ENCODE assay signal across 9 cellular contexts in the genomic region with DNA sequence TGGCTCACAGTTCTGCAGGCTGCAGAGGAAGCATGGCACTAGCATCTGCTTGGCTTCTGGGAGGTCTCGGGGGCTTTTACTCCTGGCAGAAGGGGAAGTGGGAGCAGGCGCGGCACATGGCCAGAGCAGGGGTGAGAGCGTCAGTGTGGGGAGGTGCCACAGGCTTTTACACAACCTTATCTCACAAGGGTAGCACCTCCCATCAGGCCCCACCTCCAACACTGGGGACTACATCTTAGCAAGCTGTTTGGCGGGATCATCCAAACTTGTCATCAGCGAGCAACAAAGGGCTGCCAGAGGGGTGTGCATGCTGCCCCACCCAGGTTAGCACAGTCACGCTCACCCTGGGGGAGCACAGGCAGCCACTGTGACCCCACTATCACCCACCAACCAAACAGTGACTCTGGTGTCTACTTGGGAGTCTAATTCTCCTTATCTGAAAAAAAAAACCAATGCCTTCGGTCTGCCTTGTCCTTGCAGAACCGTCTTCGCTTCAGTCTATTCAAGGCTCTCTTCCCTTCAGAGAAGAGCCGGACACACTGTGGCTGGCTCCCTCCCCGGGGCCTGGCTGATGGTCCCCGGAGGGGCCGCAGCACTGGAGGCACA. TPM values are rescaled to one million over a fixed set of nuclear protein-coding genes. Genes with fewer than 3 reads are reported as not detected.
DNase-seq lines count a peak whose midpoint lies in the region; ATAC-seq and TF ChIP-seq lines count a peak whose summit lies in the region.
"Had no signal": no experiment of that assay in that cellular context is flagged by ENCODE, and none has a peak within 500 bp of the region (broad histone marks: within the 10 kb centered on the region; RNA-seq: fewer than 3 reads in every experiment).

No MANE protein-coding gene starts in this region.

- peak overlapping the region; percentile 77 for H3K27ac ChIP-seq in CD8-positive, alpha-beta memory T cell (ENCODE audit: low read depth, low read length)
- H3K27ac ChIP-seq: KMS-11 had no signal

- POLR2A ChIA-PET in CD8-positive, alpha-beta memory T cell (lab: Charles Lee) = no interaction called here

- H3K4me3 ChIP-seq in CD8-positive, alpha-beta memory T cell (ENCODE audit: low read length) = no peak overlapping the region

- H3K27ac Mint-ChIP-seq in CD8-positive, alpha-beta memory T cell = peak overlapping the region in 1 of 8 donors; percentile 14
- peak overlapping the region; percentile 7 to 58 for H3K27ac Mint-ChIP-seq in natural killer cell treated with Interleukin-12 subunit alpha and Interleukin-12 subunit beta and Interleukin-15 and Interleukin-18, amount 100 ng/mL, for 72 hours

- H3K4me3 Mint-ChIP-seq in CD8-positive, alpha-beta memory T cell = peak overlapping the region in 1 of 7 donors; percentile 32
- H3K4me3 Mint-ChIP-seq in natural killer cell treated with Interleukin-12 subunit alpha and Interleukin-12 subunit beta and Interleukin-15 and Interleukin-18, amount 100 ng/mL, for 72 hours = no peak overlapping the region

- peaks cover 3 to 49% (median 16%) of the 10 kb centered on the region in 3 donors for H3K36me3 Mint-ChIP-seq in CD8-positive, alpha-beta memory T cell
- peaks cover 6% of the 10 kb centered on the region for H3K36me3 Mint-ChIP-seq in natural killer cell treated with Interleukin-12 subunit alpha and Interleukin-12 subunit beta and Interleukin-15 and Interleukin-18, amount 100 ng/mL, for 72 hours

- peaks cover 28 to 31% (median 28%) of the 10 kb centered on the region in 3 donors for H3K4me1 Mint-ChIP-seq in CD8-positive, alpha-beta memory T cell
- peaks cover 44 to 57% of the 10 kb centered on the region in 2 donors for H3K4me1 Mint-ChIP-seq in natural killer cell treated with Interleukin-12 subunit alpha and Interleukin-12 subunit beta and Interleukin-15 and Interleukin-18, amount 100 ng/mL, for 72 hours (ENCODE audit: low read depth in 2 of 2)

- CTCF ChIA-PET in CD8-positive, alpha-beta memory T cell (lab: Charles Lee) = no interaction called here

- H3K4me1 ChIP-seq in CD8-positive, alpha-beta memory T cell (ENCODE audit: insufficient read depth, low read length) = peaks cover 9% of the 10 kb centered on the region

- TF ChIP-seq POLR2A in erythroblast (IDR thresholded peaks at IDR 0.05; ENCODE audit: low read length) = no peak

- no peaks in the 10 kb centered on the region for H3K9me3 Mint-ChIP-seq in CD8-positive, alpha-beta memory T cell
- no peaks in the 10 kb centered on the region for H3K9me3 Mint-ChIP-seq in natural killer cell treated with Interleukin-12 subunit alpha and Interleukin-12 subunit beta and Interleukin-15 and Interleukin-18, amount 100 ng/mL, for 72 hours

- ATAC-seq in natural killer cell treated with Interleukin-12 subunit alpha and Interleukin-12 subunit beta and Interleukin-15 and Interleukin-18, amount 100 ng/mL, for 72 hours = peak in 1 of 2 donors; percentile 65
- ATAC-seq in HG02798 (IDR thresholded peaks at IDR 0.05; ENCODE audit: poor library complexity, unreplicated experiment) = no peak
- ATAC-seq in GM19455 (IDR thresholded peaks at IDR 0.05; ENCODE audit: unreplicated experiment) = no peak
- ATAC-seq in GM18502 (IDR thresholded peaks at IDR 0.05; ENCODE audit: poor library complexity, unreplicated experiment) = no peak

- no peak for DNase-seq in CD8-positive, alpha-beta memory T cell
- DNase-seq in NOMO-1 (lab: John Stamatoyannopoulos, UW; ENCODE audit: unreplicated experiment in 2 of 2) (peak; percentile 65 to 67), erythroblast (lab: John Stamatoyannopoulos, UW) (peak; percentile 90 to 92), NCI-H1417 (lab: John Stamatoyannopoulos, UW) (no peak)
- no peak for DNase-seq in natural killer cell treated with Interleukin-12 subunit alpha and Interleukin-12 subunit beta and Interleukin-15 and Interleukin-18, amount 100 ng/mL, for 72 hours (ENCODE audit: low spot score)

- no peaks in the 10 kb centered on the region for H3K27me3 Mint-ChIP-seq in CD8-positive, alpha-beta memory T cell
- no peaks in the 10 kb centered on the region for H3K27me3 Mint-ChIP-seq in natural killer cell treated with Interleukin-12 subunit alpha and Interleukin-12 subunit beta and Interleukin-15 and Interleukin-18, amount 100 ng/mL, for 72 hours

- no peaks in the 10 kb centered on the region for H3K27me3 ChIP-seq in CD8-positive, alpha-beta memory T cell (ENCODE audit: insufficient read depth, low read length, poor library complexity, severe bottlenecking)

- H3K9me3 ChIP-seq in CD8-positive, alpha-beta memory T cell (ENCODE audit: low read length) = no peaks in the 10 kb centered on the region

- H3K36me3 ChIP-seq in CD8-positive, alpha-beta memory T cell (ENCODE audit: insufficient read depth, low read length) = no peaks in the 10 kb centered on the region

RNA-seq across cellular contexts. Expression of a gene that starts 19.0 kb away (rescaled TPM):
- total RNA-seq in CD8-positive, alpha-beta memory T cell = 1 to 10 TPM; 2.4 to 2.6 TPM
- polyA plus RNA-seq in CD8-positive, alpha-beta memory T cell = 27.0 TPM
- 10 to 100 TPM; 14.2 to 19.0 TPM for total RNA-seq in natural killer cell treated with Interleukin-12 subunit alpha and Interleukin-12 subunit beta and Interleukin-15 and Interleukin-18, amount 100 ng/mL, for 72 hours

Comparison
In these comparisons a context has a peak if more than half of its experiments do, and no peak if none do; other contexts are left out.
1. DNase-seq: peak in NOMO-1 (2 of 2) and erythroblast (2 of 2); none in CD8-positive, alpha-beta memory T cell (0 of 5), natural killer cell treated with Interleukin-12 subunit alpha and Interleukin-12 subunit beta and Interleukin-15 and Interleukin-18, amount 100 ng/mL, for 72 hours (single experiment) and NCI-H1417 (0 of 3).
2. RNA of a gene that starts 19.0 kb away (total RNA-seq): 14.2 to 19.0 TPM in natural killer cell treated with Interleukin-12 subunit alpha and Interleukin-12 subunit beta and Interleukin-15 and Interleukin-18, amount 100 ng/mL, for 72 hours; 2.4 to 2.6 TPM in CD8-positive, alpha-beta memory T cell; every median in the first group is over 4 times any median in the second.